Comparison of ENCODE assay signal across 11 cellular contexts in the genomic region with DNA sequence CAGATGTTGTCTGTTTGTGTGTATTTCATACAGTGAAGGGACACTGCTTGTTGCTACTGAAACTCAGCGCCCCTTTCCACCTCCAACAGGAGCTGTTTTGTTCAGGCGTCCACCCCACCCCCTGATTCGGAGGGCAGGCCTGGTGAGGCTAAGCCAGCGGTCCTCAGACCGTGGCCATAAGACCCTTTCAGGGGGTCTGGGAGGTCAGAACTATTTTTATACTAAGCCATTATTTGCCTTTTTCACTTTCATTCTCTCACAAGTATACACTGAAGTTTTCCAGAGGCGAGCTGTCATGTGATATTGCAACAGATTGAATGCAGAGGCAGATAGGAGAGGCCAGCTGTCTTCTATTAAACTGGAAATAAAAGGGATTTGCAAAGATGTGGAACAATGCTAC. TPM values are rescaled to one million over a fixed set of nuclear protein-coding genes. Genes with fewer than 3 reads are reported as not detected.
DNase-seq lines count a peak whose midpoint lies in the region; ATAC-seq and TF ChIP-seq lines count a peak whose summit lies in the region.
"Had no signal": no experiment of that assay in that cellular context is flagged by ENCODE, and none has a peak within 500 bp of the region (broad histone marks: within the 10 kb centered on the region; RNA-seq: fewer than 3 reads in every experiment).

No MANE protein-coding gene starts in this region.

- H3K4me3 ChIP-seq in liver (ENCODE audit: low read depth in 1 of 3, low read length in 3 of 3) (no peak overlapping the region), right lobe of liver (no peak overlapping the region), fibroblast of villous mesenchyme (ENCODE audit: low read depth, low read length) (peak overlapping the region; percentile 26), coronary artery (no peak overlapping the region)
- H3K4me3 ChIP-seq: A549 had no signal

- no peak for DNase-seq in right lobe of liver
- DNase-seq in fibroblast of villous mesenchyme (ENCODE audit: low read depth), result peak; percentile 90
- peak; percentile 45 for DNase-seq in myocyte (ENCODE audit: low read depth)
- no peak for DNase-seq in coronary artery (ENCODE audit: low spot score)
- DNase-seq in naive thymus-derived CD8-positive, alpha-beta T cell, result no peak
- DNase-seq: activated CD4-positive, CD25-positive, alpha-beta regulatory T cell treated with anti-CD3 and anti-CD28 coated beads, Interleukin-2, amount 50 U/mL, for 72 hours; SW 1271 had no signal

- TF ChIP-seq RAD21 in liver (IDR thresholded peaks at IDR 0.05), result peak in 1 of 2 donors; percentile 17

- POLR2A ChIA-PET in naive thymus-derived CD8-positive, alpha-beta T cell (lab: Charles Lee), result no interaction called here

- peaks cover 0 to 15% (median 7%) of the 10 kb centered on the region in 5 donors for H3K27me3 Mint-ChIP-seq in naive thymus-derived CD8-positive, alpha-beta T cell

- H3K27me3 ChIP-seq in liver (ENCODE audit: control insufficient read depth in 4 of 4, insufficient read depth in 4 of 4, low read length in 3 of 4), result no peaks in the 10 kb centered on the region
- no peaks in the 10 kb centered on the region for H3K27me3 ChIP-seq in right lobe of liver

- H3K4me1 ChIP-seq in liver (ENCODE audit: control insufficient read depth in 4 of 4, insufficient read depth in 4 of 4, low read length in 3 of 4) (peaks cover 0 to 7% (median under 1%) of the 10 kb centered on the region in 4 donors), right lobe of liver (peaks cover 0 to 10% (median 2%) of the 10 kb centered on the region in 4 donors)
- H3K4me1 ChIP-seq: A549 had no signal

- H3K4me1 Mint-ChIP-seq in naive thymus-derived CD8-positive, alpha-beta T cell, result no peaks in the 10 kb centered on the region

- H3K36me3 Mint-ChIP-seq in naive thymus-derived CD8-positive, alpha-beta T cell, result no peaks in the 10 kb centered on the region

- no peak overlapping the region for H3K4me3 Mint-ChIP-seq in naive thymus-derived CD8-positive, alpha-beta T cell

- H3K36me3 ChIP-seq in liver (ENCODE audit: control insufficient read depth in 4 of 4, insufficient read depth in 3 of 4, low read depth in 1 of 4, low read length in 3 of 4), result no peaks in the 10 kb centered on the region
- H3K36me3 ChIP-seq in right lobe of liver, result no peaks in the 10 kb centered on the region

- no peak overlapping the region for H3K27ac ChIP-seq in liver (ENCODE audit: low read depth in 1 of 2, low read length in 2 of 2)
- no peak overlapping the region for H3K27ac ChIP-seq in right lobe of liver
- H3K27ac ChIP-seq in coronary artery, result no peak overlapping the region
- H3K27ac ChIP-seq: A549 had no signal

- H3K9me3 ChIP-seq in liver (ENCODE audit: control insufficient read depth in 4 of 4, low read length in 3 of 4) (no peaks in the 10 kb centered on the region), right lobe of liver (no peaks in the 10 kb centered on the region)
- H3K9me3 ChIP-seq: A549 had no signal

- ATAC-seq in right lobe of liver (no peak), GM21381 (IDR thresholded peaks at IDR 0.05; ENCODE audit: unreplicated experiment) (no peak), HG02571 (IDR thresholded peaks at IDR 0.05; ENCODE audit: unreplicated experiment) (no peak)
- no peak for ATAC-seq in naive thymus-derived CD8-positive, alpha-beta T cell
- ATAC-seq: A549 had no signal

- no peak overlapping the region for H3K9ac ChIP-seq in liver (ENCODE audit: low read depth in 1 of 2, low read length in 2 of 2)

- WGBS in liver, result 87% methylated on average over 6 of the region's 6 CpGs
- 81% methylated on average over 5 of the region's 6 CpGs for WGBS in right lobe of liver (ENCODE audit: insufficient coverage, low coverage, low lambda C conversion rate, missing lambda C conversion rate)

- TF ChIP-seq CTCF in liver (IDR thresholded peaks at IDR 0.05; ENCODE audit: low read depth, low read length, missing input control) (no peak), right lobe of liver (IDR thresholded peaks at IDR 0.05) (no peak), fibroblast of villous mesenchyme (IDR thresholded peaks at IDR 0.05; ENCODE audit: insufficient read depth, low read depth, low read length) (no peak), coronary artery (IDR thresholded peaks at IDR 0.05) (no peak)

- no peaks in the 10 kb centered on the region for H3K9me3 Mint-ChIP-seq in naive thymus-derived CD8-positive, alpha-beta T cell

- intact Hi-C loops in right lobe of liver (cut with DNase I), result no loop called here

- no peak for TF ChIP-seq POLR2A in right lobe of liver (IDR thresholded peaks at IDR 0.05)

- no peak overlapping the region for H3K27ac Mint-ChIP-seq in naive thymus-derived CD8-positive, alpha-beta T cell

TF ChIP-seq in liver, 16 proteins besides CTCF, POLR2A, EP300 and RAD21:
- TF ChIP-seq NR2F2 (IDR thresholded peaks at IDR 0.05) (peak; percentile 83), EGR1 (IDR thresholded peaks at IDR 0.05; ENCODE audit: low read depth in 2 of 2) (no peak), SP1 (IDR thresholded peaks at IDR 0.05) (no peak), TAF1 (conservative IDR thresholded peaks at IDR 0.05) (no peak), RXRA (IDR thresholded peaks at IDR 0.05) (peak in 1 of 2 donors; percentile 7), JUND (IDR thresholded peaks at IDR 0.05) (no peak), HNF4A (conservative IDR thresholded peaks at IDR 0.05) (no peak), FOXA1 (IDR thresholded peaks at IDR 0.05) (no peak)
- TF ChIP-seq, protein P1, sequence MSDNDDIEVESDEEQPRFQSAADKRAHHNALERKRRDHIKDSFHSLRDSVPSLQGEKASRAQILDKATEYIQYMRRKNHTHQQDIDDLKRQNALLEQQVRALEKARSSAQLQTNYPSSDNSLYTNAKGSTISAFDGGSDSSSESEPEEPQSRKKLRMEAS (IDR thresholded peaks at IDR 0.05), result no peak
TF ChIP-seq in liver: peak in this region for 2.

RNA-seq across cellular contexts. Expression of a gene that starts 39.7 kb away (rescaled TPM):
- total RNA-seq in liver, result 10 to 100 TPM in 1 of 2 donors, 1 to 10 TPM in 1; 2.3 to 43.4 TPM
- 10 to 100 TPM; 13.0 to 15.7 TPM for polyA plus RNA-seq in liver
- total RNA-seq in right lobe of liver, result 10 to 100 TPM; 13.7 to 76.0 (median 30.9) TPM
- 644 and 754 TPM in 2 replicates for total RNA-seq in fibroblast of villous mesenchyme
- total RNA-seq in myocyte, result 15.8 and 23.5 TPM in 2 replicates
- 905 TPM for polyA plus RNA-seq in myocyte (2012)
- total RNA-seq in naive thymus-derived CD8-positive, alpha-beta T cell, result not detected
- not detected for polyA plus RNA-seq in naive thymus-derived CD8-positive, alpha-beta T cell

Comparison
In these comparisons a context has a peak if more than half of its experiments do, and no peak if none do; other contexts are left out.
1. DNase-seq: peak in fibroblast of villous mesenchyme (single experiment) and myocyte (single experiment); none in right lobe of liver (0 of 3), coronary artery (single experiment) and naive thymus-derived CD8-positive, alpha-beta T cell (0 of 10).